8 cellular contexts compared by ENCODE assay signal in the genomic region with DNA sequence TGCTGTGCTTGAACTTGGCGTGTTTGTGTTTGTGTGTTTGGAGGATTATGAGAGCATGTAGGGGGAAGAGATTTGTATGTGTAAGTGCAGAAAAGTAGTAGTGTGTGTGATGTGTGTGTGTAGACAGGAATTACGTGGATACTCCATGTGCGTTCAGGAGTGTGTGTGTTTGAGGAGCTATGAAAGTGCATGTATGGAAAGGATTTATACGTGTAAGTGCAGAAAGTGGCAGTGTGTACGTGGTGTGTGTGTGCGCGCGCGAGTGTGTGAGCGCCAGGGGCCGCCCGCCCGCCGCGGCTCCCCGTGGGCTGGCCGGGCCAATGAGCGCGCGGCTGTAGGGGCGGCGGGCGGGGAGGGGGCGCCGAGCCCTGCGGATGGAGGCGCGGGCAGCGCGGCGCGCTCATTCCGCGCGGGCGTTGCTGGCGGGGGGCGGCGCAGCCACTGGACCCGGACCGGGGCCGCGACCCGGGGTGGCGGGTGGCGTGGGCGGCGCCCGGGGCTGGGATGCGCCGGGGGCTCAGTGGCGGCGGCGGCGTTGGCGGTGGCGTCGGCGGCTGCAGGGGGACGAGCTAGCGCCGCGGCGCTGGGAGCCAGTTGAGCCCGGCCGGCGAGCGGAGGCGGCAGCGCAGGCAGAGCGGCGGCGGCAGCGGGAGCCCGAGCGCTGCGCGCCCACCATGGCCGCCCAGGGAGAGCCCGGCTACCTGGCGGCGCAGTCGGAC. TPM values are rescaled to one million over a fixed set of nuclear protein-coding genes. Genes with fewer than 3 reads are reported as not detected.
DNase-seq lines count a peak whose midpoint lies in the region; ATAC-seq and TF ChIP-seq lines count a peak whose summit lies in the region.

A gene with protein sequence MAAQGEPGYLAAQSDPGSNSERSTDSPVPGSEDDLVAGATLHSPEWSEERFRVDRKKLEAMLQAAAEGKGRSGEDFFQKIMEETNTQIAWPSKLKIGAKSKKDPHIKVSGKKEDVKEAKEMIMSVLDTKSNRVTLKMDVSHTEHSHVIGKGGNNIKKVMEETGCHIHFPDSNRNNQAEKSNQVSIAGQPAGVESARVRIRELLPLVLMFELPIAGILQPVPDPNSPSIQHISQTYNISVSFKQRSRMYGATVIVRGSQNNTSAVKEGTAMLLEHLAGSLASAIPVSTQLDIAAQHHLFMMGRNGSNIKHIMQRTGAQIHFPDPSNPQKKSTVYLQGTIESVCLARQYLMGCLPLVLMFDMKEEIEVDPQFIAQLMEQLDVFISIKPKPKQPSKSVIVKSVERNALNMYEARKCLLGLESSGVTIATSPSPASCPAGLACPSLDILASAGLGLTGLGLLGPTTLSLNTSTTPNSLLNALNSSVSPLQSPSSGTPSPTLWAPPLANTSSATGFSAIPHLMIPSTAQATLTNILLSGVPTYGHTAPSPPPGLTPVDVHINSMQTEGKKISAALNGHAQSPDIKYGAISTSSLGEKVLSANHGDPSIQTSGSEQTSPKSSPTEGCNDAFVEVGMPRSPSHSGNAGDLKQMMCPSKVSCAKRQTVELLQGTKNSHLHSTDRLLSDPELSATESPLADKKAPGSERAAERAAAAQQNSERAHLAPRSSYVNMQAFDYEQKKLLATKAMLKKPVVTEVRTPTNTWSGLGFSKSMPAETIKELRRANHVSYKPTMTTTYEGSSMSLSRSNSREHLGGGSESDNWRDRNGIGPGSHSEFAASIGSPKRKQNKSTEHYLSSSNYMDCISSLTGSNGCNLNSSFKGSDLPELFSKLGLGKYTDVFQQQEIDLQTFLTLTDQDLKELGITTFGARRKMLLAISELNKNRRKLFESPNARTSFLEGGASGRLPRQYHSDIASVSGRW (plus strand): TSS at position 403 of the 719 bp plus-strand sequence. CDS start 272 bp downstream, at position 675.

- peak; percentile 72 to 89 (median 82) for ATAC-seq in heart right ventricle
- ATAC-seq in omental fat pad (ENCODE audit: low FRiP score) = peak; percentile 84

- no peaks in the 10 kb centered on the region for H3K36me3 ChIP-seq in adipocyte (ENCODE audit: control insufficient read depth, insufficient read depth, low read length, severe bottlenecking)
- H3K36me3 ChIP-seq in heart right ventricle = no peaks in the 10 kb centered on the region

- intact Hi-C loops in heart right ventricle (cut with DNase I) = loop anchor here in 1 of 10 donors (5.0 to 10.0 kb wide), 2 partner anchors 100 to 262 kb away; no protein-coding TSS in a partner anchor

- peak within 1 kb of the TSS; percentile 93 for H3K9ac ChIP-seq in adipocyte (ENCODE audit: low read length)

- peak within 1 kb of the TSS; percentile 50 to 89 (median 80) for H3K27ac ChIP-seq in heart right ventricle

- DNase-seq in NCI-H2081 (lab: John Stamatoyannopoulos, UW) = peak; percentile 50 to 60
- no peak for DNase-seq in NCI-H2081 treated with DMSO at 0.1 percent for 48 hours (lab: John Stamatoyannopoulos, UW)
- peak; percentile 53 for DNase-seq in M059J (ENCODE audit: low read depth)
- peak; percentile 88 for DNase-seq in adipocyte (ENCODE audit: low read depth)
- peak; percentile 11 to 61 for DNase-seq in heart right ventricle
- DNase-seq in omental fat pad (ENCODE audit: low spot score) = no peak
- no peak for DNase-seq in NAMALWA (ENCODE audit: low spot score)
- DNase-seq in stimulated activated CD4-positive, alpha-beta T cell treated with anti-CD3 and anti-CD28 coated beads, Interleukin-12 subunit alpha, Interleukin-12 subunit beta, amount 100 ng/mL, for 4 hours = no peak

- H3K9me3 ChIP-seq in adipocyte (ENCODE audit: control insufficient read depth, low read length) = no peaks in the 10 kb centered on the region
- no peaks in the 10 kb centered on the region for H3K9me3 ChIP-seq in heart right ventricle

- H3K4me1 ChIP-seq in adipocyte (ENCODE audit: control insufficient read depth, insufficient read depth, low read length) (peaks cover 29% of the 10 kb centered on the region), heart right ventricle (peaks cover 0 to 11% (median 0%) of the 10 kb centered on the region in 9 donors)

- TF ChIP-seq CTCF in heart right ventricle (IDR thresholded peaks at IDR 0.05) = peak in 1 of 9 donors; percentile 9
- TF ChIP-seq CTCF in omental fat pad (IDR thresholded peaks at IDR 0.05) = no peak

- 1% methylated on average over 62 to 81 of the region's 83 CpGs for WGBS in heart right ventricle, 2 donors

- H3K4me3 ChIP-seq in adipocyte (ENCODE audit: low read length) (peak within 1 kb of the TSS; percentile 91), heart right ventricle (peak within 1 kb of the TSS; percentile 26 to 69 (median 64))

- no peaks in the 10 kb centered on the region for H3K27me3 ChIP-seq in adipocyte (replicated peaks; ENCODE audit: control insufficient read depth, insufficient read depth, low read length)
- H3K27me3 ChIP-seq in heart right ventricle = peaks cover 0 to 56% (median 25%) of the 10 kb centered on the region in 7 donors

RNA-seq across cellular contexts. Expression of the gene that starts here (rescaled TPM):
- 28.4 and 39.1 TPM in 2 replicates for total RNA-seq in M059J (2014; rRNA removed; shearing (Covaris generic))
- total RNA-seq in heart right ventricle (1 to 10 TPM; 3.3 to 9.2 (median 5.4) TPM), omental fat pad (10 to 100 TPM; 14.8 to 44.6 (median 27.2) TPM)
- polyA plus RNA-seq in heart right ventricle = 1 to 10 TPM; 1.6 to 3.8 TPM

Comparison
In these comparisons a context has a peak if more than half of its experiments do, and no peak if none do; other contexts are left out.
1. DNase-seq: peak in NCI-H2081 (2 of 2), M059J (single experiment), adipocyte (single experiment) and heart right ventricle (2 of 2); none in NCI-H2081 treated with DMSO at 0.1 percent for 48 hours (single experiment), omental fat pad (single experiment), NAMALWA (single experiment) and stimulated activated CD4-positive, alpha-beta T cell treated with anti-CD3 and anti-CD28 coated beads, Interleukin-12 subunit alpha, Interleukin-12 subunit beta, amount 100 ng/mL, for 4 hours (single experiment).